8 cellular contexts compared by ENCODE assay signal in genomic region chr17:49748791-49749190, GRCh38. TPM values are rescaled to one million over a fixed set of nuclear protein-coding genes. Genes with fewer than 3 reads are reported as not detected.
DNase-seq lines count a peak whose midpoint lies in the region; TF ChIP-seq lines count a peak whose summit lies in the region.

No MANE protein-coding gene starts in this region.

- intact Hi-C loops in activated T-helper 1 cell treated with anti-CD3 and anti-CD28 coated beads, Interleukin-12 subunit alpha, Interleukin-12 subunit beta, Interleukin-2, Interleukin-4 antibody, amounts not matched to agents 30 ng/mL and 10 ng/mL and 1 ng/mL, durations not matched to agents 14 hours and 24 hours and 36 hours (cut with micrococcal nuclease), result loop anchor here (1.0 to 5.0 kb wide), 3 partner anchors 9 to 989 kb away; no protein-coding TSS in a partner anchor
- intact Hi-C loops in CD14-positive monocyte (cut with micrococcal nuclease), result no loop called here

- H3K27ac Mint-ChIP-seq in activated T-helper 1 cell treated with anti-CD3 and anti-CD28 coated beads, Interleukin-12 subunit alpha, Interleukin-12 subunit beta, Interleukin-2, Interleukin-4 antibody, amounts not matched to agents 30 ng/mL and 10 ng/mL and 1 ng/mL, durations not matched to agents 14 hours and 24 hours and 36 hours, result peak overlapping the region; percentile 93
- H3K27ac Mint-ChIP-seq in CD14-positive monocyte (peak overlapping the region in 2 of 7 donors; percentile 54 to 71), endothelial cell (ENCODE audit: unreplicated experiment) (no peak overlapping the region)

- H3K36me3 Mint-ChIP-seq in activated T-helper 1 cell treated with anti-CD3 and anti-CD28 coated beads, Interleukin-12 subunit alpha, Interleukin-12 subunit beta, Interleukin-2, Interleukin-4 antibody, amounts not matched to agents 30 ng/mL and 10 ng/mL and 1 ng/mL, durations not matched to agents 14 hours and 24 hours and 36 hours (ENCODE audit: low read depth), result peaks cover 16% of the 10 kb centered on the region
- H3K36me3 Mint-ChIP-seq in CD14-positive monocyte (peaks cover 12 to 28% of the 10 kb centered on the region in 2 donors), endothelial cell (ENCODE audit: low read depth, unreplicated experiment) (no peaks in the 10 kb centered on the region)

- peak overlapping the region; percentile 78 for H3K4me3 Mint-ChIP-seq in activated T-helper 1 cell treated with anti-CD3 and anti-CD28 coated beads, Interleukin-12 subunit alpha, Interleukin-12 subunit beta, Interleukin-2, Interleukin-4 antibody, amounts not matched to agents 30 ng/mL and 10 ng/mL and 1 ng/mL, durations not matched to agents 14 hours and 24 hours and 36 hours
- H3K4me3 Mint-ChIP-seq in CD14-positive monocyte, result no peak overlapping the region
- H3K4me3 Mint-ChIP-seq in endothelial cell (ENCODE audit: unreplicated experiment), result no peak overlapping the region

- DNase-seq in activated gamma-delta T cell treated with Interleukin-2 at 50 U/mL for 16 hours, result peak; percentile 64
- no peak for DNase-seq in activated gamma-delta T cell (lab: John Stamatoyannopoulos, UW)
- peak; percentile 61 for DNase-seq in KG1 (lab: John Stamatoyannopoulos, UW)
- peak; percentile 27 for DNase-seq in activated T-helper 1 cell treated with anti-CD3 and anti-CD28 coated beads, Interleukin-12 subunit alpha, Interleukin-12 subunit beta, Interleukin-2, Interleukin-4 antibody, amounts not matched to agents 30 ng/mL and 10 ng/mL and 1 ng/mL, durations not matched to agents 14 hours and 24 hours and 36 hours (ENCODE audit: low spot score)
- peak; percentile 71 for DNase-seq in stimulated activated CD4-positive, alpha-beta T cell treated with anti-CD3 and anti-CD28 coated beads, Interleukin-4, amount 100 ng/mL, for 24 hours
- no peak for DNase-seq in CD14-positive monocyte (ENCODE audit: low spot score)
- no peak for DNase-seq in AG08395 (ENCODE audit: low spot score)
- DNase-seq in endothelial cell (ENCODE audit: low spot score), result no peak

- H3K27me3 Mint-ChIP-seq in activated T-helper 1 cell treated with anti-CD3 and anti-CD28 coated beads, Interleukin-12 subunit alpha, Interleukin-12 subunit beta, Interleukin-2, Interleukin-4 antibody, amounts not matched to agents 30 ng/mL and 10 ng/mL and 1 ng/mL, durations not matched to agents 14 hours and 24 hours and 36 hours (ENCODE audit: insufficient read depth), result no peaks in the 10 kb centered on the region
- H3K27me3 Mint-ChIP-seq in CD14-positive monocyte (ENCODE audit: low read depth in 3 of 3), result no peaks in the 10 kb centered on the region
- no peaks in the 10 kb centered on the region for H3K27me3 Mint-ChIP-seq in endothelial cell (ENCODE audit: unreplicated experiment)

- TF ChIP-seq CTCF in CD14-positive monocyte (IDR thresholded peaks at IDR 0.05), result no peak
- no peak for TF ChIP-seq CTCF in endothelial cell (IDR thresholded peaks at IDR 0.05; ENCODE audit: unreplicated experiment)

- H3K4me1 Mint-ChIP-seq in activated T-helper 1 cell treated with anti-CD3 and anti-CD28 coated beads, Interleukin-12 subunit alpha, Interleukin-12 subunit beta, Interleukin-2, Interleukin-4 antibody, amounts not matched to agents 30 ng/mL and 10 ng/mL and 1 ng/mL, durations not matched to agents 14 hours and 24 hours and 36 hours (ENCODE audit: low read depth), result peaks cover 72% of the 10 kb centered on the region
- H3K4me1 Mint-ChIP-seq in CD14-positive monocyte (peaks cover 60% of the 10 kb centered on the region), endothelial cell (ENCODE audit: unreplicated experiment) (peaks cover 11% of the 10 kb centered on the region)

- H3K9me3 Mint-ChIP-seq in activated T-helper 1 cell treated with anti-CD3 and anti-CD28 coated beads, Interleukin-12 subunit alpha, Interleukin-12 subunit beta, Interleukin-2, Interleukin-4 antibody, amounts not matched to agents 30 ng/mL and 10 ng/mL and 1 ng/mL, durations not matched to agents 14 hours and 24 hours and 36 hours, result peaks cover 7% of the 10 kb centered on the region
- H3K9me3 Mint-ChIP-seq in CD14-positive monocyte (peaks cover 0 to 2% (median 0%) of the 10 kb centered on the region in 7 donors), endothelial cell (ENCODE audit: unreplicated experiment) (no peaks in the 10 kb centered on the region)

RNA-seq across cellular contexts. Expression of gene FAM117A, which starts 15.1 kb away (rescaled TPM):
- 13.9 and 14.8 TPM in 2 replicates for total RNA-seq in activated T-helper 1 cell treated with anti-CD3 and anti-CD28 coated beads, Interleukin-12 subunit alpha, Interleukin-12 subunit beta, Interleukin-2, Interleukin-4 antibody, amounts not matched to agents 30 ng/mL and 10 ng/mL and 1 ng/mL, durations not matched to agents 14 hours and 24 hours and 36 hours
- polyA plus RNA-seq in CD14-positive monocyte, result 10 to 100 TPM; 11.8 to 17.9 TPM
- total RNA-seq in endothelial cell (ENCODE audit: unreplicated experiment), result 9.2 TPM

RNA-seq across cellular contexts. Expression of gene KAT7, which starts 39.7 kb away (rescaled TPM):
- total RNA-seq in activated T-helper 1 cell treated with anti-CD3 and anti-CD28 coated beads, Interleukin-12 subunit alpha, Interleukin-12 subunit beta, Interleukin-2, Interleukin-4 antibody, amounts not matched to agents 30 ng/mL and 10 ng/mL and 1 ng/mL, durations not matched to agents 14 hours and 24 hours and 36 hours, result 68.5 and 71.1 TPM in 2 replicates
- 10 to 100 TPM; 17.5 to 28.1 TPM for polyA plus RNA-seq in CD14-positive monocyte
- 307 TPM for total RNA-seq in endothelial cell (ENCODE audit: unreplicated experiment)

RNA-seq across cellular contexts. Expression of gene SLC35B1, which starts 41.0 kb away (rescaled TPM):
- total RNA-seq in activated T-helper 1 cell treated with anti-CD3 and anti-CD28 coated beads, Interleukin-12 subunit alpha, Interleukin-12 subunit beta, Interleukin-2, Interleukin-4 antibody, amounts not matched to agents 30 ng/mL and 10 ng/mL and 1 ng/mL, durations not matched to agents 14 hours and 24 hours and 36 hours, result 71.6 and 75.4 TPM in 2 replicates
- polyA plus RNA-seq in CD14-positive monocyte, result 10 to 100 TPM; 56.0 to 61.0 TPM
- total RNA-seq in endothelial cell (ENCODE audit: unreplicated experiment), result 84.3 TPM

Comparison
In these comparisons a context has a peak if more than half of its experiments do, and no peak if none do; other contexts are left out.
1. DNase-seq: peak in activated gamma-delta T cell treated with Interleukin-2 at 50 U/mL for 16 hours (single experiment), KG1 (single experiment), activated T-helper 1 cell treated with anti-CD3 and anti-CD28 coated beads, Interleukin-12 subunit alpha, Interleukin-12 subunit beta, Interleukin-2, Interleukin-4 antibody, amounts not matched to agents 30 ng/mL and 10 ng/mL and 1 ng/mL, durations not matched to agents 14 hours and 24 hours and 36 hours (single experiment) and stimulated activated CD4-positive, alpha-beta T cell treated with anti-CD3 and anti-CD28 coated beads, Interleukin-4, amount 100 ng/mL, for 24 hours (single experiment); none in activated gamma-delta T cell (single experiment), CD14-positive monocyte (single experiment), AG08395 (single experiment) and endothelial cell (single experiment).